In the genomic region with DNA sequence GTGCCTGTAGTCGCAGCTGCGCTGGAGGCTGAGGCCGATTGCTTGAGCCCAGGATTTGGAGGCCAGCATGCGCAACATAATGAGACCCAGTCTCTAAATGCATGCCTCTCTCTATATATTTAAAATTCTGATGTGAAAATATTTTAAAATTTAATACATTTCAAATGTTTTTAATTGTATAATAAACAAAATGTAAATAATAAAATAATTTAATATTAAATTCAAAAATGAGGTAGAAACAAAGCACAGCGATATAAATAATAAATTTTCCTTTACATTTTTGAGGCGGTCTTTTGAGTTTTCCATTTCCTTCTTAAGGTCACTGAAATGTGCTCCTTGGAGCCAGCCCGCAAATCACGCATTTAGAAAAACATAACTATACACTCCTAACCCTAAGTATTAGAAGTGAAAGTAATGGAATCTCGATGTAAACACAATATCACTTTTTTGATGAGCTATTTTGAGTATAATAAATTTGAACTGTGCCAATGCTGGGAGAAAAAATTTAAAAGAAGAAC, we compare ENCODE assay signal across 8 cellular contexts. TPM values are rescaled to one million over a fixed set of nuclear protein-coding genes. Genes with fewer than 3 reads are reported as not detected.
DNase-seq lines count a peak whose midpoint lies in the region; ATAC-seq, FAIRE-seq and TF ChIP-seq lines count a peak whose summit lies in the region.

No MANE protein-coding gene starts in this region.

- H3K36me3 Mint-ChIP-seq in Calu3 (ENCODE audit: insufficient read depth, unreplicated experiment): peaks cover 36% of the 10 kb centered on the region

- H3K9me3 ChIP-seq in MG63 (no peaks in the 10 kb centered on the region), psoas muscle (no peaks in the 10 kb centered on the region)

- peak overlapping the region; percentile 93 for H3K27ac Mint-ChIP-seq in Calu3 (ENCODE audit: unreplicated experiment)

- H3K27ac ChIP-seq in psoas muscle: peak overlapping the region; percentile 53

- H3K36me3 ChIP-seq in MG63 (peaks cover 32% of the 10 kb centered on the region), psoas muscle (ENCODE audit: insufficient read depth in 1 of 2, low read depth in 1 of 2) (no peaks in the 10 kb centered on the region)

- no peaks in the 10 kb centered on the region for H3K27me3 ChIP-seq in MG63
- no peaks in the 10 kb centered on the region for H3K27me3 ChIP-seq in psoas muscle (ENCODE audit: insufficient read depth in 3 of 3, low read length in 2 of 3)

- H3K4me3 Mint-ChIP-seq in Calu3 (ENCODE audit: low read depth, unreplicated experiment): peak overlapping the region; percentile 94

- DNase-seq in Calu3 (no peak), MG63 (no peak), epithelial cell of proximal tubule (ENCODE audit: low read depth) (no peak), psoas muscle (no peak), GM19239 (ENCODE audit: insufficient read length, low spot score) (no peak), Ammon's horn (ENCODE audit: low spot score) (no peak)
- DNase-seq in stimulated activated CD4-positive, alpha-beta T cell treated with anti-CD3 and anti-CD28 coated beads, Interleukin-4, amount 100 ng/mL, for 1 hour: no peak

- H3K9me3 Mint-ChIP-seq in Calu3 (ENCODE audit: low read depth, unreplicated experiment): no peaks in the 10 kb centered on the region

- FAIRE-seq in GM19239 (lab: Jason Lieb, UNC): no peak

- peaks cover 23% of the 10 kb centered on the region for H3K4me1 Mint-ChIP-seq in Calu3 (ENCODE audit: low read depth, unreplicated experiment)

- intact Hi-C loops in Calu3 (cut with micrococcal nuclease; ENCODE audit: unreplicated experiment) (no loop called here), psoas muscle (cut with DNase I) (no loop called here)

- no peak for TF ChIP-seq CTCF in Calu3 (IDR thresholded peaks at IDR 0.05; ENCODE audit: unreplicated experiment)
- no peak for TF ChIP-seq CTCF in epithelial cell of proximal tubule (conservative IDR thresholded peaks at IDR 0.05; ENCODE audit: low read depth, low read length)
- TF ChIP-seq CTCF in psoas muscle (IDR thresholded peaks at IDR 0.05): no peak

- peaks cover 4% of the 10 kb centered on the region for H3K4me1 ChIP-seq in psoas muscle

- peak overlapping the region; percentile 72 for H3K4me3 ChIP-seq in MG63
- H3K4me3 ChIP-seq in epithelial cell of proximal tubule (ENCODE audit: low read depth, low read length): peak overlapping the region; percentile 77
- peak overlapping the region; percentile 67 for H3K4me3 ChIP-seq in psoas muscle

- WGBS in psoas muscle, 3 donors: 37 to 45% (median 43%) methylated on average over 9 of the region's 9 CpGs

- no peaks in the 10 kb centered on the region for H3K27me3 Mint-ChIP-seq in Calu3 (ENCODE audit: unreplicated experiment)

- peak; percentile 3 for ATAC-seq in GM21786 (IDR thresholded peaks at IDR 0.05; ENCODE audit: unreplicated experiment)
- peak; percentile 16 to 57 (median 38) for ATAC-seq in psoas muscle

- CTCF ChIA-PET in Calu3 (lab: Charles Lee): interaction anchor here (0.6 to 1.1 kb wide), 6 partner anchors 9 to 555 kb away, joined by 3 to 8 read pairs (median 4); no protein-coding TSS in a partner anchor

- no TSS peak for BruUV-seq in Calu3 (replicated peaks; lab: Mats Ljungman, UMichigan)

RNA-seq across cellular contexts. Expression of a gene that starts 0.5 kb away (rescaled TPM):
- total RNA-seq in Calu3 (2022) (125 and 140 TPM in 2 replicates), epithelial cell of proximal tubule (127 and 141 TPM in 2 replicates), psoas muscle (under 1 TPM; 0.44 to 0.92 (median 0.61) TPM)
- 131 and 164 TPM in 2 replicates for total RNA-seq in MG63 (2014; rRNA removed; shearing (Covaris generic); ENCODE audit: low replicate concordance)
- polyA plus RNA-seq in psoas muscle: 1 to 10 TPM in 1 of 3 donors, under 1 TPM in 2; 0.47 to 1.5 (median 0.59) TPM

Comparison
In these comparisons a context has a peak if more than half of its experiments do, and no peak if none do; other contexts are left out.
1. RNA of a gene that starts 0.5 kb away (total RNA-seq): 125 to 140 TPM in Calu3, 131 to 164 TPM in MG63 and 127 to 141 TPM in epithelial cell of proximal tubule; 0.44 to 0.92 TPM in psoas muscle; every median in the first group is over 10 times any median in the second.
2. Peak in every context shown above with its lines, with median percentiles within 50 percentile points of each other: H3K4me3 ChIP-seq.